In the genomic region with DNA sequence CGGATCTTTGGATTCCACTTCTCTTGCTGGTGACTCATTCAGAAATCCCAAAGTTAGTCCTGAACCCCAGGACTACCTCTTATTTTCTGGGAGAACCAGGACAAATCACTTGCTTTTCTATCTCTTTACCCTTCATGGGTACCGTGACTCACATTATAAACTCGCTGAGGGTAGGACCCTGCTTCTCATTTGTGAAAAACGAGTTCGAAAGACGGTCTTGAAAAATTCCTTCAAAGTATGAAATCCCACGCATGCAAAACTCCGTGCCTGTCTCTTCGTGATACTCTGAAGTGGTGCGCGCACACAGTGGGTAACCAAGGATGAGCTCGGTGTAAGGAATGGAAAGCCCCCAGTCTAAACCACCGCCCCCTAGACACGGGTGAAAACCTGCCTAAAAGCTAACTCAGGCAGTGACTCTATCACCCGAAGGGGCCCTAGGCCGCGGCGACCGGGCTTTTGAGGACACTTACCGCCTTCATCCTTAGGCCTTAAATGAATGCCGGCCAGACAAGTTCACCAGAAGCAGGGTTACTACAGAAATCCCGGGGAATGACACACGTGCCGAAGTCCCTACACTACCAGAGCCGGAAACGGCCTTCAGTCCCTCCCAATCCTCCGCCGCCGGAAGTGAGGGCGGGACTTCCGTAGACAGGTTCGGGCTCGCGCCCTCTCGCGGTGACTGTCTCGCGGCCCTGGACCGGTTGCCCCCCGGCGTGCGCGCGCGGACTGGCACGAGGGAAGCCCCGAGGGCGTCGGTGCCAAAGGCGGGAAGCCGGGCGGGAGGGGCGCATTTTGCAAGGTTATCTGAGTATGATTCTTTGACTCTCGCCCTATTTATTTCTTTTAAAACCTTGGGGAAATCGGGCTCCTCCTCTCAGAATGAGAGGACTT, we compare ENCODE assay signal across 1 cellular context.
TF ChIP-seq lines count a peak whose summit lies in the region.

TSS of gene NOC3L (minus strand) at position 580 of the 891 bp plus-strand sequence. CDS start at position 479, 101 bp downstream.

TF ChIP-seq in HEK293, 187 proteins besides CTCF, POLR2A, EP300 and RAD21 (continued from another document and continues in another):
- TF ChIP-seq ZNF645 (tag by site-specific recombination; IDR thresholded peaks at IDR 0.05) (no peak), ZNF16 (tag by site-specific recombination; IDR thresholded peaks at IDR 0.05; ENCODE audit: low read depth) (no peak), ZNF521 (tag by site-specific recombination; IDR thresholded peaks at IDR 0.05) (no peak), ZFP37 (tag by site-specific recombination; IDR thresholded peaks at IDR 0.05) (0 out of 2 replicates have a peak, but pooled peaks have one; percentile 57), SP2 (tag by site-specific recombination; IDR thresholded peaks at IDR 0.05) (peak; percentile 94), BCL11B (tag by site-specific recombination; IDR thresholded peaks at IDR 0.05; ENCODE audit: low read depth) (no peak), ZFHX2 (tag by site-specific recombination; conservative IDR thresholded peaks at IDR 0.05) (peak; percentile 27; the same call in 1 of the 2 replicates), ZBTB10 (tag by site-specific recombination; IDR thresholded peaks at IDR 0.05) (no peak; the same call in 1 of the 2 replicates), ZNF843 (tag by site-specific recombination; IDR thresholded peaks at IDR 0.05) (peak; percentile 56; the same call in 1 of the 2 replicates), ZNF76 (tag by site-specific recombination; IDR thresholded peaks at IDR 0.05; ENCODE audit: borderline replicate concordance, low read depth) (no peak), YY1 (tag by site-specific recombination; IDR thresholded peaks at IDR 0.05) (peak; percentile 64), ZNF473 (tag by site-specific recombination; IDR thresholded peaks at IDR 0.05) (no peak), SP3 (tag by site-specific recombination; IDR thresholded peaks at IDR 0.05) (peak; percentile 83), ZNF837 (tag by site-specific recombination; IDR thresholded peaks at IDR 0.05) (no peak), ZNF114 (tag by site-specific recombination; IDR thresholded peaks at IDR 0.05) (no peak), KLF9 (tag by site-specific recombination; IDR thresholded peaks at IDR 0.05; ENCODE audit: low read depth) (peak; percentile 39; the same call in 1 of the 2 replicates), ZNF701 (tag by site-specific recombination; IDR thresholded peaks at IDR 0.05) (no peak), WT1 (tag by site-specific recombination; IDR thresholded peaks at IDR 0.05) (peak; percentile 69; the same call in 1 of the 2 replicates), ZNF19 (tag by site-specific recombination; IDR thresholded peaks at IDR 0.05; ENCODE audit: low read depth) (no peak), ZNF660 (tag by site-specific recombination; IDR thresholded peaks at IDR 0.05) (peak; percentile 88), SCRT2 (tag by site-specific recombination; IDR thresholded peaks at IDR 0.05) (no peak), ZNF311 (tag by site-specific recombination; IDR thresholded peaks at IDR 0.05; ENCODE audit: borderline replicate concordance) (no peak), ZNF610 (tag by site-specific recombination; IDR thresholded peaks at IDR 0.05; ENCODE audit: borderline replicate concordance) (no peak; the same call in 1 of the 2 replicates), ZNF48 (tag by site-specific recombination; IDR thresholded peaks at IDR 0.05) (no peak), BCL6B (tag by site-specific recombination; IDR thresholded peaks at IDR 0.05) (no peak), ZNF140 (tag by site-specific recombination; IDR thresholded peaks at IDR 0.05) (no peak), IKZF3 (tag by site-specific recombination; IDR thresholded peaks at IDR 0.05) (no peak), OVOL3 (tag by site-specific recombination; IDR thresholded peaks at IDR 0.05) (peak; percentile 44; the same call in 1 of the 2 replicates), ZNF658 (tag by site-specific recombination; IDR thresholded peaks at IDR 0.05) (no peak), ZNF184 (tag by site-specific recombination; IDR thresholded peaks at IDR 0.05) (peak; percentile 26; the same call in 1 of the 2 replicates), HOXA7 (CRISPR knock-in tag; IDR thresholded peaks at IDR 0.05; ENCODE audit: borderline replicate concordance) (no peak), ZNF423 (tag by site-specific recombination; IDR thresholded peaks at IDR 0.05) (peak; percentile 62), ZNF548 (tag by site-specific recombination; IDR thresholded peaks at IDR 0.05) (no peak), ZBTB7A (tag by site-specific recombination; IDR thresholded peaks at IDR 0.05; ENCODE audit: low read depth) (no peak), YY2 (tag by site-specific recombination; IDR thresholded peaks at IDR 0.05) (no peak), PRDM4 (tag by site-specific recombination; IDR thresholded peaks at IDR 0.05) (peak; percentile 56; the same call in 1 of the 2 replicates), ZNF155 (tag by site-specific recombination; IDR thresholded peaks at IDR 0.05) (no peak), ZBTB11 (tag by site-specific recombination; conservative IDR thresholded peaks at IDR 0.05; ENCODE audit: low read depth) (peak; percentile 95), ZNF514 (tag by site-specific recombination; IDR thresholded peaks at IDR 0.05) (no peak), ZNF146 (tag by site-specific recombination; IDR thresholded peaks at IDR 0.05) (no peak), ZNF248 (tag by site-specific recombination; IDR thresholded peaks at IDR 0.05) (no peak), ZIC2 (tag by site-specific recombination; IDR thresholded peaks at IDR 0.05) (peak; percentile 88)
- TF ChIP-seq, protein P1, sequence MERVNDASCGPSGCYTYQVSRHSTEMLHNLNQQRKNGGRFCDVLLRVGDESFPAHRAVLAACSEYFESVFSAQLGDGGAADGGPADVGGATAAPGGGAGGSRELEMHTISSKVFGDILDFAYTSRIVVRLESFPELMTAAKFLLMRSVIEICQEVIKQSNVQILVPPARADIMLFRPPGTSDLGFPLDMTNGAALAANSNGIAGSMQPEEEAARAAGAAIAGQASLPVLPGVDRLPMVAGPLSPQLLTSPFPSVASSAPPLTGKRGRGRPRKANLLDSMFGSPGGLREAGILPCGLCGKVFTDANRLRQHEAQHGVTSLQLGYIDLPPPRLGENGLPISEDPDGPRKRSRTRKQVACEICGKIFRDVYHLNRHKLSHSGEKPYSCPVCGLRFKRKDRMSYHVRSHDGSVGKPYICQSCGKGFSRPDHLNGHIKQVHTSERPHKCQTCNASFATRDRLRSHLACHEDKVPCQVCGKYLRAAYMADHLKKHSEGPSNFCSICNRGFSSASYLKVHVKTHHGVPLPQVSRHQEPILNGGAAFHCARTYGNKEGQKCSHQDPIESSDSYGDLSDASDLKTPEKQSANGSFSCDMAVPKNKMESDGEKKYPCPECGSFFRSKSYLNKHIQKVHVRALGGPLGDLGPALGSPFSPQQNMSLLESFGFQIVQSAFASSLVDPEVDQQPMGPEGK (tag by site-specific recombination; IDR thresholded peaks at IDR 0.05): peak; percentile 67
- TF ChIP-seq, protein P2, sequence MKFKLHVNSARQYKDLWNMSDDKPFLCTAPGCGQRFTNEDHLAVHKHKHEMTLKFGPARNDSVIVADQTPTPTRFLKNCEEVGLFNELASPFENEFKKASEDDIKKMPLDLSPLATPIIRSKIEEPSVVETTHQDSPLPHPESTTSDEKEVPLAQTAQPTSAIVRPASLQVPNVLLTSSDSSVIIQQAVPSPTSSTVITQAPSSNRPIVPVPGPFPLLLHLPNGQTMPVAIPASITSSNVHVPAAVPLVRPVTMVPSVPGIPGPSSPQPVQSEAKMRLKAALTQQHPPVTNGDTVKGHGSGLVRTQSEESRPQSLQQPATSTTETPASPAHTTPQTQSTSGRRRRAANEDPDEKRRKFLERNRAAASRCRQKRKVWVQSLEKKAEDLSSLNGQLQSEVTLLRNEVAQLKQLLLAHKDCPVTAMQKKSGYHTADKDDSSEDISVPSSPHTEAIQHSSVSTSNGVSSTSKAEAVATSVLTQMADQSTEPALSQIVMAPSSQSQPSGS (tag by site-specific recombination; IDR thresholded peaks at IDR 0.05; ENCODE audit: low read depth): no peak
- TF ChIP-seq, protein P3, sequence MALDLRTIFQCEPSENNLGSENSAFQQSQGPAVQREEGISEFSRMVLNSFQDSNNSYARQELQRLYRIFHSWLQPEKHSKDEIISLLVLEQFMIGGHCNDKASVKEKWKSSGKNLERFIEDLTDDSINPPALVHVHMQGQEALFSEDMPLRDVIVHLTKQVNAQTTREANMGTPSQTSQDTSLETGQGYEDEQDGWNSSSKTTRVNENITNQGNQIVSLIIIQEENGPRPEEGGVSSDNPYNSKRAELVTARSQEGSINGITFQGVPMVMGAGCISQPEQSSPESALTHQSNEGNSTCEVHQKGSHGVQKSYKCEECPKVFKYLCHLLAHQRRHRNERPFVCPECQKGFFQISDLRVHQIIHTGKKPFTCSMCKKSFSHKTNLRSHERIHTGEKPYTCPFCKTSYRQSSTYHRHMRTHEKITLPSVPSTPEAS (tag by site-specific recombination; IDR thresholded peaks at IDR 0.05): no peak
